In the genomic region with DNA sequence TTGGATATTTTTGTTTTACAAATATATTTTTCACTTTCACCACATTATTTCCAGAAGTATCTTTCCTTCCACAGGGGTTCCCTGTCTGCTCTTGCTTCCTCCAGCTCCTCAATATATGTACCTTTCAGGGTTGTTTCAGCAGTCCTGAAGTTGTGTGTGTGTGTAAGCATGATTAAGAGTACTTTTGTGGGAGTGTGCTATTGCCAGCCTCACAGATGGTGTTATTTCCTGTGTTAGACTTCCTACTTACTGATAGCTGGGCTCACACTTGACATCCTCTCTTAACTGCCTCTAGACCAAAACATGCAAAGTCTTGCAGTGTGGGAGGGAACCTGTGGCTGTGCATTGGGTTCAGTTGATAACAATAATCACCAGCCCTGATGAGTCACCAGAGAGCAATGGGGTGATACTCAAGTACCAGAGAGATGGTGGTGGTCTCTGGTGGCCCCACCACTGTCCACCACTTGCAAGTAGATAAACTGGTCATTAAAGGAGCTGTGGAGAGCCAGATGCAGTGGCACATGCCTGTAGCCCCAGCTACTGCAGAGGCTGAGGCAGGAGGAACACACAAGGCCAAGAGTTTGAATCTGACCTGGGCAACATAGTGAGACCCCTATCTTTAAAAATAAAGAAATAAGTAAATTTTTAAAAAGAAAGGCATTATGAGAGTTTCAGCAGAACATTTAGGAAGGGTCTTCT, we compare ENCODE assay signal across 8 cellular contexts.
A peak's percentile ranks its signal among the peaks of the same experiment; 100 is the strongest.
DNase-seq lines count a peak whose midpoint lies in the region; ATAC-seq and TF ChIP-seq lines count a peak whose summit lies in the region.
"Had no signal": no experiment of that assay in that cellular context is flagged by ENCODE, and none has a peak within 500 bp of the region (broad histone marks: within the 10 kb centered on the region; RNA-seq: fewer than 3 reads in every experiment).

No MANE protein-coding gene starts in this region.

- H3K27me3 ChIP-seq in OCI-LY3 (ENCODE audit: low read depth, low read length), result no peaks in the 10 kb centered on the region

- no peaks in the 10 kb centered on the region for H3K9me3 Mint-ChIP-seq in activated naive CD4-positive, alpha-beta T cell treated with anti-CD3 and anti-CD28 coated beads, Interleukin-2, amount 50 U/mL, for 72 hours

- H2AFZ ChIP-seq in OCI-LY3 (ENCODE audit: low read depth, low read length), result peak overlapping the region; percentile 30; the same call in 1 of the 2 replicates

- H4K20me1 ChIP-seq in OCI-LY3 (ENCODE audit: insufficient read depth, low read length), result no peaks in the 10 kb centered on the region

- DNase-seq in activated naive CD4-positive, alpha-beta T cell treated with anti-CD3 and anti-CD28 coated beads, Interleukin-2, amount 50 U/mL, for 72 hours (ENCODE audit: low spot score in 2 of 2), result peak in 1 of 2 donors; percentile 47
- DNase-seq in stimulated activated CD4-positive, alpha-beta T cell treated with anti-CD3 and anti-CD28 coated beads, Interleukin-4, amount 100 ng/mL, for 24 hours, result peak; percentile 66
- DNase-seq in D341Med (ENCODE audit: low spot score) (no peak), globus pallidus (ENCODE audit: low spot score) (no peak)

- H3K27ac Mint-ChIP-seq in activated naive CD4-positive, alpha-beta T cell treated with anti-CD3 and anti-CD28 coated beads, Interleukin-2, amount 50 U/mL, for 72 hours, result peak overlapping the region; percentile 84 to 91

- no peaks in the 10 kb centered on the region for H3K9me3 ChIP-seq in OCI-LY3 (ENCODE audit: insufficient read depth, low read length)

- peaks cover 51% of the 10 kb centered on the region for H3K4me1 ChIP-seq in OCI-LY3 (ENCODE audit: low read length)

- peak overlapping the region; percentile 74 for H3K4me2 ChIP-seq in OCI-LY3 (ENCODE audit: low read length)

- no peak for TF ChIP-seq CTCF in OCI-LY3 (IDR thresholded peaks at IDR 0.05; ENCODE audit: low read depth, low read length)

- no peaks in the 10 kb centered on the region for H3K79me2 ChIP-seq in OCI-LY3 (ENCODE audit: low read length)

- no peaks in the 10 kb centered on the region for H3K36me3 ChIP-seq in OCI-LY3 (replicated peaks; ENCODE audit: low read depth, low read length)

- 0 out of 2 replicates have a peak overlapping the region, but pooled peaks have one; percentile 15 for H3K9ac ChIP-seq in OCI-LY3 (ENCODE audit: low read length)

- ATAC-seq in GM19025 (IDR thresholded peaks at IDR 0.05; ENCODE audit: low read depth, unreplicated experiment), result peak; percentile 76
- peak; percentile 91 for ATAC-seq in HG02938 (IDR thresholded peaks at IDR 0.05; ENCODE audit: unreplicated experiment)
- peak; percentile 67 to 79 for ATAC-seq in activated naive CD4-positive, alpha-beta T cell treated with anti-CD3 and anti-CD28 coated beads, Interleukin-2, amount 50 U/mL, for 72 hours

- H3K36me3 Mint-ChIP-seq in activated naive CD4-positive, alpha-beta T cell treated with anti-CD3 and anti-CD28 coated beads, Interleukin-2, amount 50 U/mL, for 72 hours, result no peaks in the 10 kb centered on the region

- H3K27ac ChIP-seq in OCI-LY3 (ENCODE audit: low read length), result peak overlapping the region; percentile 54

- peak overlapping the region; percentile 45 for H3K4me3 ChIP-seq in OCI-LY3 (ENCODE audit: low read length)
- H3K4me3 ChIP-seq: skin epidermis had no signal
